ENCODE assay signal across 8 cellular contexts in the genomic region with DNA sequence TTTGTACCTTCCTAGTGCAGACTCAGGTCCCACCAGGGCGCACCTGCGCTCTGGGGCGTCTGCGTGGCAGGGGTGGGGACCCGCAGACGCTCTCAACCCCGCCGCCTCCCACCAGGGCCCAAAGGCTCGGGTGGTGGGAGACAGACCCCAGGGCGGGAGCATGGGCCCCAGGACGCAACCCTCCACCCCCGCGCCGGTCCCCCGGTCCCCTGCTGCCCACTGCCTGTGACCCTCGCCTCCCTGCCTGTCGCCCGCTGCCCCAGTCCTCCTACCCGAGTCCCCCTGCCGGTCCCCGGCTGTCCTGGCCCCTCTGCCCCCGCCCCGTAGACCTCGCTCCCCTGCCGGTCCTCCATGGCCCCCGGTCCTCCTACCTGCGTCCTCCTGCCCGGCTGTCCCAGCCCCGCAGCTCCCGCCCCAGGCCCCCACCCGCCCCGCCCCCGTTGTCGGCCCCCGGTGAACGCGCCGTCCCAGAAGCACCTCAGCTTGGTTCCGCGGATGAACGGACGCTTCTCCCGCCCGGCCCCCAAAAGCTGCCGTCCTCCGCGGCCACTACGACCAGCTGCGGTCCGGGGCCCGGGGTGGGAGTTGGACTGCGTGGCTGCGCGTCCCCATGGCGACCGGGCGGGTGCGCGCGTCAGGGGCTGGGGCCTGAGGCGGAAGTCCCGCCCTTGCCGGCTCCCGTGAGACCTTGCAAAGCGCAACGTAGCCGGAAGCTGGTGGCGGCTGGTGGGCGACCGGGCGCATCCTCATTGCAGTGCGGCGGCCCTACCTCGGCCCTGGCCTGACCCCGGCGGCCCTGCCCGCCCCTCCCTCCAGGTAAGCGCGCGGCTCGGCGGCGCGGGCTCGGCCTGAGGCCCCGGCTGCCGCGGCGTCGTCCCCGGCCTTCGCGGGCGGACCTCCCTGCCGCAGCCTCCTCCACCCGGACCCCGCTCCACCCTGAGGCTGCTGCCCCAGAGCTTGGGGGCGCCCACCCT. TPM values are rescaled to one million over a fixed set of nuclear protein-coding genes. Genes with fewer than 3 reads are reported as not detected.
A peak's percentile ranks its signal among the peaks of the same experiment; 100 is the strongest.
DNase-seq lines count a peak whose midpoint lies in the region; ATAC-seq and TF ChIP-seq lines count a peak whose summit lies in the region.

ARFGAP1 (plus strand) TSS at position 709 of the 974 bp plus-strand sequence. CDS start 2,768 bp downstream, outside the sequence.

- no TSS peak for BruUV-seq in A673 (replicated peaks; lab: Mats Ljungman, UMichigan)

- H3K27me3 Mint-ChIP-seq in activated B cell treated with CpG ODN at 0.5 μM for 24 hours = no peaks in the 10 kb centered on the region

- peak within 1 kb of the TSS; percentile 93 for H3K4me3 ChIP-seq in A673 (ENCODE audit: low read depth, low read length, poor library complexity, severe bottlenecking)

- H3K27me3 ChIP-seq in A673 (replicated peaks; ENCODE audit: insufficient read depth, low read depth, low read length, poor library complexity) = peaks cover 13% of the 10 kb centered on the region

- H3K36me3 Mint-ChIP-seq in activated B cell treated with CpG ODN at 0.5 μM for 24 hours (ENCODE audit: low read depth) = peaks cover 12% of the 10 kb centered on the region

- DNase-seq in A673 (ENCODE audit: low spot score) = peak; percentile 93
- peak; percentile 94 for DNase-seq in NCI-H2227 (lab: John Stamatoyannopoulos, UW; ENCODE audit: unreplicated experiment)
- peak; percentile 94 for DNase-seq in activated B cell treated with CpG ODN at 0.5 μM for 24 hours
- peak in 60 of 61 donors; percentile 15 to 93 (median 82) for DNase-seq in caudate nucleus (lab: John Stamatoyannopoulos, UW)
- DNase-seq in iris pigment epithelial cell (ENCODE audit: low read depth) = peak; percentile 93
- peak; percentile 83 to 87 for DNase-seq in stimulated activated CD4-positive, alpha-beta T cell treated with anti-CD3 and anti-CD28 coated beads, Interleukin-12 subunit alpha, Interleukin-12 subunit beta, amount 100 ng/mL, for 24 hours (ENCODE audit: low read depth in 2 of 2)

- peaks cover 12% of the 10 kb centered on the region for H3K36me3 ChIP-seq in A673 (ENCODE audit: insufficient read depth, low read length, poor library complexity, severe bottlenecking)

- POLR2A ChIA-PET in A673 (lab: Charles Lee; ENCODE audit: low non-redundant PET) = no interaction called here
- POLR2A ChIA-PET in activated B cell treated with CpG ODN at 0.5 μM for 24 hours (lab: Charles Lee) = interaction anchor here (0.9 to 1.3 kb wide), 3 partner anchors 56 to 249 kb away, joined by 4 to 8 read pairs (median 6); partner anchors contain the start of genes PPDPF and YTHDF1

- H3K9me3 Mint-ChIP-seq in activated B cell treated with CpG ODN at 0.5 μM for 24 hours = no peaks in the 10 kb centered on the region

- H3K4me3 Mint-ChIP-seq in activated B cell treated with CpG ODN at 0.5 μM for 24 hours = peak within 1 kb of the TSS; percentile 86

- TF ChIP-seq CTCF in A673 (conservative IDR thresholded peaks at IDR 0.05; ENCODE audit: low read depth, low read length) (no peak), activated B cell treated with CpG ODN at 0.5 μM for 24 hours (IDR thresholded peaks at IDR 0.05) (no peak)

- H3K27ac ChIP-seq in A673 (ENCODE audit: low read depth, low read length, poor library complexity, severe bottlenecking) (peak within 1 kb of the TSS; percentile 70), caudate nucleus (ENCODE audit: low read depth, low read length) (no peak within 1 kb of the TSS)

- peak within 1 kb of the TSS; percentile 66 for H3K27ac Mint-ChIP-seq in activated B cell treated with CpG ODN at 0.5 μM for 24 hours

- H3K9me3 ChIP-seq in A673 (ENCODE audit: low read depth, low read length, poor library complexity, severe bottlenecking) = no peaks in the 10 kb centered on the region

- peaks cover 21% of the 10 kb centered on the region for H3K4me1 Mint-ChIP-seq in activated B cell treated with CpG ODN at 0.5 μM for 24 hours

- intact Hi-C loops in A673 (cut with micrococcal nuclease; ENCODE audit: unreplicated experiment) = no loop called here
- intact Hi-C loops in activated B cell treated with CpG ODN at 0.5 μM for 24 hours (cut with micrococcal nuclease) = loop anchor here (1.0 to 5.0 kb wide), 4 partner anchors 19 to 790 kb away; partner anchors contain the start of genes TCEA2 and YTHDF1

- H3K4me1 ChIP-seq in A673 (ENCODE audit: insufficient read depth, low read length, poor library complexity, severe bottlenecking) = peaks cover 5% of the 10 kb centered on the region

- CTCF ChIA-PET in A673 (lab: Charles Lee) (no interaction called here), activated B cell treated with CpG ODN at 0.5 μM for 24 hours (lab: Charles Lee) (interaction anchor here (0.8 kb wide), 1 partner anchor 37 kb away, joined by 3 read pairs; no protein-coding TSS in a partner anchor)

- ATAC-seq in GM18868 (IDR thresholded peaks at IDR 0.05; ENCODE audit: unreplicated experiment) (peak; percentile 94), HG03139 (IDR thresholded peaks at IDR 0.05; ENCODE audit: unreplicated experiment) (peak; percentile 84), activated B cell treated with CpG ODN at 0.5 μM for 24 hours (ENCODE audit: low read depth) (peak; percentile 94)

RNA-seq across cellular contexts. Expression of gene ARFGAP1, which starts in this region (rescaled TPM):
- 90.4 and 101 TPM in 2 replicates for total RNA-seq in A673 (2021)
- 72.4 and 85.8 TPM in 2 replicates for total RNA-seq in activated B cell treated with CpG ODN at 0.5 μM for 24 hours
